ENCODE assay signal across 26 cellular contexts in genomic region chr2:240146141-240146561, GRCh38. TPM values are rescaled to one million over a fixed set of nuclear protein-coding genes. Genes with fewer than 3 reads are reported as not detected.
DNase-seq lines count a peak whose midpoint lies in the region; ATAC-seq, FAIRE-seq and TF ChIP-seq lines count a peak whose summit lies in the region.
"Had no signal": no experiment of that assay in that cellular context is flagged by ENCODE, and none has a peak within 500 bp of the region (broad histone marks: within the 10 kb centered on the region; RNA-seq: fewer than 3 reads in every experiment).

No MANE protein-coding gene starts in this region.

- peaks cover 13% of the 10 kb centered on the region for H3K27me3 Mint-ChIP-seq in H9 (ENCODE audit: low read depth)
- H3K27me3 Mint-ChIP-seq in glutamatergic neuron (ENCODE audit: unreplicated experiment), result peaks cover 10% of the 10 kb centered on the region
- peaks cover 6 to 9% of the 10 kb centered on the region in 2 donors for H3K27me3 Mint-ChIP-seq in T-cell
- H3K27me3 Mint-ChIP-seq in T-helper 17 cell, result peaks cover 16% of the 10 kb centered on the region

- no peak overlapping the region for H2BK15ac ChIP-seq in H9 (ENCODE audit: low read depth, low read length)

- H3K9me3 ChIP-seq in SK-N-SH (no peaks in the 10 kb centered on the region), H9 (ENCODE audit: control insufficient read depth, low read depth, low read length) (no peaks in the 10 kb centered on the region), K562 (replicated peaks; ENCODE audit: control insufficient read depth, insufficient read depth, low read depth, low read length) (no peaks in the 10 kb centered on the region), T-helper 17 cell (ENCODE audit: control insufficient read depth, low read length, poor library complexity, severe bottlenecking) (no peaks in the 10 kb centered on the region)
- H3K9me3 ChIP-seq: A549, Peyer's patch had no signal

- H3K27ac ChIP-seq in SK-N-SH (ENCODE audit: low read depth in 2 of 2, low read length in 1 of 2), result no peak overlapping the region
- no peak overlapping the region for H3K27ac ChIP-seq in H9 (ENCODE audit: insufficient read length, low read depth, low read length)
- no peak overlapping the region for H3K27ac ChIP-seq in K562 (ENCODE audit: extremely low read depth, low read depth, low read length)
- H3K27ac ChIP-seq: A549, C4-2B, HL-60, Peyer's patch had no signal

- peak overlapping the region in 2 of 3 experiments; percentile 53 to 77; a peak in 2 of 7 replicates for H3K27ac Mint-ChIP-seq in H9
- peak overlapping the region; percentile 59 for H3K27ac Mint-ChIP-seq in glutamatergic neuron (ENCODE audit: unreplicated experiment)
- no peak overlapping the region for H3K27ac Mint-ChIP-seq in T-cell
- no peak overlapping the region for H3K27ac Mint-ChIP-seq in T-helper 17 cell
- H3K27ac Mint-ChIP-seq: CD8-positive, alpha-beta T cell; IgD-negative memory B cell had no signal

- TF ChIP-seq CTCF in SK-N-SH (IDR thresholded peaks at IDR 0.05), result no peak
- no peak for TF ChIP-seq CTCF in H9 (conservative IDR thresholded peaks at IDR 0.05)
- no peak for TF ChIP-seq CTCF in K562 (IDR thresholded peaks at IDR 0.05 in 2 of 3, conservative IDR thresholded peaks at IDR 0.05 in 1 of 3; ENCODE audit: insufficient read depth in 2 of 3, low read depth in 1 of 3, low read length in 3 of 3)
- TF ChIP-seq CTCF in glutamatergic neuron (IDR thresholded peaks at IDR 0.05; ENCODE audit: partially characterized antibody, unreplicated experiment), result no peak

- H3K4me2 ChIP-seq in SK-N-SH, result no peak overlapping the region
- no peak overlapping the region for H3K4me2 ChIP-seq in H9 (ENCODE audit: insufficient read depth, insufficient read length, low read length)
- H3K4me2 ChIP-seq in K562 (ENCODE audit: insufficient read depth, low read length), result no peak overlapping the region
- H3K4me2 ChIP-seq: A549 had no signal

- no peak overlapping the region for H2BK12ac ChIP-seq in H9 (ENCODE audit: insufficient read length, low read depth, low read length)

- no peak overlapping the region for H3K9ac ChIP-seq in SK-N-SH
- H3K9ac ChIP-seq in H9 (ENCODE audit: extremely low read depth, insufficient read length, low read length), result no peak overlapping the region
- H3K9ac ChIP-seq in K562 (ENCODE audit: insufficient read depth in 1 of 2, low read depth in 2 of 2, low read length in 2 of 2), result no peak overlapping the region

- H4K8ac ChIP-seq in H9 (replicated peaks; ENCODE audit: insufficient read length, low read depth, low read length), result no peak overlapping the region

- no peak overlapping the region for H2AK5ac ChIP-seq in H9 (ENCODE audit: insufficient read length, low read length)

- H2BK20ac ChIP-seq in H9 (ENCODE audit: low read depth, low read length, poor library complexity, severe bottlenecking), result no peak overlapping the region

- H2BK120ac ChIP-seq in H9 (ENCODE audit: low read depth, low read length, poor library complexity, severe bottlenecking), result no peak overlapping the region

- CTCF ChIA-PET in SK-N-SH (lab: Yijun Ruan, JAX) (interaction anchor here (1.0 to 9.5 kb wide), 3 partner anchors 85 to 155 kb away, joined by 3 to 291 read pairs (median 3); no protein-coding TSS in a partner anchor), K562 (lab: Yijun Ruan, JAX; ENCODE audit: low intra/inter-chr PET ratio) (no interaction called here), T-cell (lab: Charles Lee) (interaction anchor here (0.9 to 1.8 kb wide), 3 partner anchors 83 to 85 kb away, joined by 3 to 9 read pairs (median 4); no protein-coding TSS in a partner anchor)

- H3K4me3 Mint-ChIP-seq in H9 (no peak overlapping the region), glutamatergic neuron (ENCODE audit: unreplicated experiment) (no peak overlapping the region), T-cell (no peak overlapping the region), T-helper 17 cell (no peak overlapping the region)
- H3K4me3 Mint-ChIP-seq: CD8-positive, alpha-beta T cell; IgD-negative memory B cell had no signal

- H4K5ac ChIP-seq in H9 (ENCODE audit: insufficient read length, low read depth, low read length), result no peak overlapping the region

- H3T11ph ChIP-seq in H9 (ENCODE audit: low read length), result no peak overlapping the region

- intact Hi-C loops in K562 (cut with micrococcal nuclease), result no loop called here

- 12% methylated on average over 9 of the region's 10 CpGs for WGBS in SK-N-SH (ENCODE audit: low lambda C conversion rate)
- no CpG with 5 or more reads among the region's 10 CpGs for WGBS in H9 (ENCODE audit: extremely low coverage, insufficient read length, low lambda C conversion rate)
- 0% methylated on average over 10 of the region's 10 CpGs for WGBS in K562 (ENCODE audit: insufficient coverage, low coverage, missing lambda C conversion rate)

- H3K14ac ChIP-seq in H9 (ENCODE audit: insufficient read depth, low read length), result no peak overlapping the region

- H3K36me3 ChIP-seq in SK-N-SH (replicated peaks in 1 of 2; ENCODE audit: control insufficient read depth in 1 of 2, insufficient read depth in 2 of 2, low read length in 1 of 2) (no peaks in the 10 kb centered on the region), K562 (ENCODE audit: control insufficient read depth, insufficient read depth, low read length) (no peaks in the 10 kb centered on the region)
- H3K36me3 ChIP-seq: Peyer's patch had no signal

- TF ChIP-seq EP300 in SK-N-SH (IDR thresholded peaks at IDR 0.05; ENCODE audit: borderline replicate concordance in 1 of 2, low read depth in 1 of 2, low read length in 1 of 2) (no peak), K562 (IDR thresholded peaks at IDR 0.05; ENCODE audit: low read length) (no peak)

- no peak for TF ChIP-seq POLR2A in K562 (conservative IDR thresholded peaks at IDR 0.05)

- H3K23ac ChIP-seq in H9 (ENCODE audit: insufficient read length, low read depth, low read length), result no peak overlapping the region

- H3K4me1 ChIP-seq in SK-N-SH (ENCODE audit: control insufficient read depth in 1 of 2, insufficient read depth in 2 of 2, low read depth in 1 of 2, low read length in 1 of 2) (peaks cover 0 to 17% of the 10 kb centered on the region in 2 experiments; a peak in 1 of 4 replicates), H9 (ENCODE audit: insufficient read depth, low read length) (no peaks in the 10 kb centered on the region), K562 (replicated peaks in 1 of 2; ENCODE audit: control insufficient read depth in 2 of 2, insufficient read depth in 2 of 2, low read length in 2 of 2) (peaks cover 0 to 12% of the 10 kb centered on the region in 2 experiments; a peak in 2 of 5 replicates)

- H2AFZ ChIP-seq in SK-N-SH (ENCODE audit: low read depth) (no peak overlapping the region), H9 (ENCODE audit: low read length) (no peak overlapping the region), K562 (ENCODE audit: low read depth, low read length) (no peak overlapping the region)

- H3K36me3 Mint-ChIP-seq in H9 (ENCODE audit: insufficient read depth in 1 of 3, low read depth in 3 of 3), result peaks cover 0 to 4% (median 0%) of the 10 kb centered on the region in 3 experiments; a peak in 2 of 7 replicates
- no peaks in the 10 kb centered on the region for H3K36me3 Mint-ChIP-seq in glutamatergic neuron (ENCODE audit: unreplicated experiment)
- H3K36me3 Mint-ChIP-seq in T-cell, result no peaks in the 10 kb centered on the region
- peaks cover 2% of the 10 kb centered on the region for H3K36me3 Mint-ChIP-seq in T-helper 17 cell (ENCODE audit: low read depth)
- H3K36me3 Mint-ChIP-seq: CD8-positive, alpha-beta T cell; IgD-negative memory B cell had no signal

- H3K56ac ChIP-seq in H9 (ENCODE audit: insufficient read length, low read depth, low read length), result no peak overlapping the region

- no peaks in the 10 kb centered on the region for H3F3A ChIP-seq in SK-N-SH (replicated peaks; ENCODE audit: insufficient read depth)

- in situ Hi-C loops in K562 (cut with MboI), result no loop called here

- no peaks in the 10 kb centered on the region for H3K79me1 ChIP-seq in H9 (ENCODE audit: insufficient read depth, low read depth, low read length, poor library complexity, severe bottlenecking)

- H3K9me1 ChIP-seq in K562 (ENCODE audit: control insufficient read depth, insufficient read depth, low read length), result no peaks in the 10 kb centered on the region

- POLR2A ChIA-PET in SK-N-SH (lab: Yijun Ruan, JAX) (no interaction called here), K562 (lab: Yijun Ruan, JAX) (interaction anchor here (1.1 kb wide), 1 partner anchor 37 kb away, joined by 3 read pairs; no protein-coding TSS in a partner anchor), T-cell (lab: Charles Lee) (no interaction called here)

- TF ChIP-seq RAD21 in SK-N-SH (IDR thresholded peaks at IDR 0.05; ENCODE audit: low read length) (no peak), K562 (CRISPR knock-in tag; conservative IDR thresholded peaks at IDR 0.05 in 1 of 2, IDR thresholded peaks at IDR 0.05 in 1 of 2) (no peak)

- no peak overlapping the region for H3K4ac ChIP-seq in H9 (ENCODE audit: low read depth, low read length)

- H3K27me3 ChIP-seq in SK-N-SH (ENCODE audit: insufficient read depth) (no peaks in the 10 kb centered on the region; the same call in 1 of the 2 replicates), H9 (ENCODE audit: insufficient read depth, low read length) (no peaks in the 10 kb centered on the region), K562 (ENCODE audit: control insufficient read depth in 2 of 2, insufficient read depth in 2 of 2, low read length in 2 of 2) (peaks cover 0 to 32% of the 10 kb centered on the region in 2 experiments; a peak in 3 of 5 replicates)
- H3K27me3 ChIP-seq: Peyer's patch had no signal

- peak; percentile 77 for DNase-seq in SK-N-SH
- DNase-seq in H9, result no peak
- no peak for DNase-seq in K562 (ENCODE audit: extremely low read depth in 1 of 4, low spot score in 3 of 4)
- DNase-seq in glutamatergic neuron, result no peak
- DNase-seq in T-cell, result no peak
- DNase-seq in NCI-H1417 (lab: John Stamatoyannopoulos, UW), result no peak
- no peak for DNase-seq in T-helper 17 cell
- DNase-seq: CD8-positive, alpha-beta T cell; DMS153; DND-41; NCI-H1048; NCI-H1417 treated with DMSO at 0.1 percent for 48 hours; NCI-H1694 treated with DMSO at 0.1 percent for 48 hours; NCI-H2081; NCI-H2171 treated with DMSO at 0.1 percent for 48 hours; NCI-H774; OCI-M1; Peyer's patch; T-helper 1 cell had no signal

- no TSS peak for BruUV-seq in K562 (replicated peaks; lab: Mats Ljungman, UMichigan)

- no peaks in the 10 kb centered on the region; a peak in 2 of 4 replicates for H3K4me1 Mint-ChIP-seq in H9
- peaks cover 15% of the 10 kb centered on the region for H3K4me1 Mint-ChIP-seq in glutamatergic neuron (ENCODE audit: low read depth, unreplicated experiment)
- H3K4me1 Mint-ChIP-seq in T-cell, result peaks cover 0 to 2% (median 1%) of the 10 kb centered on the region in 3 donors
- no peaks in the 10 kb centered on the region for H3K4me1 Mint-ChIP-seq in T-helper 17 cell

- H3K18ac ChIP-seq in H9 (ENCODE audit: insufficient read length, low read depth, low read length), result no peak overlapping the region

- H3K23me2 ChIP-seq in H9 (ENCODE audit: insufficient read length, low read depth, low read length, poor library complexity, severe bottlenecking), result no peaks in the 10 kb centered on the region

- no peak for FAIRE-seq in K562 (lab: Jason Lieb, UNC)
- FAIRE-seq: A549, GM19239, H54 had no signal

- no peaks in the 10 kb centered on the region for H4K20me1 ChIP-seq in SK-N-SH (ENCODE audit: insufficient read depth)
- no peaks in the 10 kb centered on the region for H4K20me1 ChIP-seq in H9 (ENCODE audit: control insufficient read depth, insufficient read depth, insufficient read length)
- no peaks in the 10 kb centered on the region for H4K20me1 ChIP-seq in K562 (replicated peaks; ENCODE audit: control insufficient read depth, insufficient read depth, low read length)

- ATAC-seq in SK-N-SH treated with all-trans-retinoic acid at 6 μM for 48 hours, result no peak
- no peak for ATAC-seq in K562
- ATAC-seq in T-cell (replicated peaks in 1 of 4), result no peak
- ATAC-seq in T-helper 17 cell, result no peak
- ATAC-seq: A549; CD8-positive, alpha-beta T cell had no signal

- H4K91ac ChIP-seq in H9 (ENCODE audit: insufficient read length, low read depth, low read length), result no peak overlapping the region

- H3K4me3 ChIP-seq in SK-N-SH (ENCODE audit: low read depth in 2 of 2, low read length in 1 of 2) (no peak overlapping the region), K562 (no peak overlapping the region)
- H3K4me3 ChIP-seq: A549, Peyer's patch had no signal

- H3K79me2 ChIP-seq in SK-N-SH (ENCODE audit: insufficient read depth) (no peaks in the 10 kb centered on the region), H9 (ENCODE audit: insufficient read depth, low read length) (no peaks in the 10 kb centered on the region), K562 (ENCODE audit: control insufficient read depth, insufficient read depth, low read length) (no peaks in the 10 kb centered on the region)

- peaks cover 8 to 11% of the 10 kb centered on the region in 2 experiments; a peak in 4 of 5 replicates for H3K9me3 Mint-ChIP-seq in H9
- H3K9me3 Mint-ChIP-seq in glutamatergic neuron (ENCODE audit: unreplicated experiment), result peaks cover 2% of the 10 kb centered on the region
- no peaks in the 10 kb centered on the region for H3K9me3 Mint-ChIP-seq in T-cell
- H3K9me3 Mint-ChIP-seq: CD8-positive, alpha-beta T cell; IgD-negative memory B cell had no signal

- H2BK5ac ChIP-seq in H9 (ENCODE audit: insufficient read length, low read length), result no peak overlapping the region

- no peaks in the 10 kb centered on the region for H3K9me2 ChIP-seq in SK-N-SH

RNA-seq across cellular contexts. Expression of gene OTOS, which starts 5.7 kb away (rescaled TPM):
- polyA plus RNA-seq in SK-N-SH (2012; rRNA removed) (not detected in 2 replicates), K562 (2011; rRNA removed) (not detected in 2 replicates), K562 (2014; fragmentation: Illumina TruSeq; extraction: Trizol) (not detected in 2 replicates), K562 (2014; fragmentation: Nextera tagmentation; extraction: Ambion mirVana) (not detected), K562 (2014; rRNA removed) (not detected in 2 replicates)
- polyA plus RNA-seq in SK-N-SH (2012; cell fraction: cytosol; rRNA removed), result not detected in 2 replicates
- not detected in 2 replicates for polyA plus RNA-seq in SK-N-SH (2012; cell fraction: nucleus; rRNA removed)
- total RNA-seq in H9 (2021) (not detected in 2 replicates), K562 (2014; rRNA removed) (not detected in 2 replicates), K562 (2014; rRNA removed; fragmentation: Illumina TruSeq; extraction: Trizol) (not detected in 2 replicates), K562 (2015; rRNA removed; fragmentation: Illumina TruSeq; extraction: Trizol) (not detected in 2 replicates), K562 (2021) (not detected in 2 replicates), glutamatergic neuron (ENCODE audit: unreplicated experiment) (not detected), T-cell (not detected), T-helper 17 cell (not detected)
- not detected in 2 replicates for total RNA-seq in K562 (2011; cell fraction: chromatin; rRNA removed; ENCODE audit: low replicate concordance)
- not detected in 2 replicates for total RNA-seq in K562 (2011; cell fraction: nucleolus; rRNA removed)
- not detected in 2 replicates for total RNA-seq in K562 (2011; cell fraction: nucleoplasm; rRNA removed)
- polyA plus RNA-seq in K562 (2011; cell fraction: cytosol; rRNA removed), result not detected in 2 replicates
- not detected in 2 replicates for polyA plus RNA-seq in K562 (2011; cell fraction: nucleus; rRNA removed)
- not detected in 2 replicates for polyA plus RNA-seq in K562 (2012)
- not detected in 2 replicates for polyA minus RNA-seq in K562 (2011; rRNA and poly(A)+ RNA removed)
- not detected in 2 replicates for polyA minus RNA-seq in K562 (2011; cell fraction: cytosol; rRNA and poly(A)+ RNA removed)
- polyA minus RNA-seq in K562 (2011; cell fraction: nucleus; rRNA and poly(A)+ RNA removed), result not detected in 2 replicates
- total RNA-seq: CD8-positive, alpha-beta T cell; Peyer's patch had no signal
- polyA plus RNA-seq: A549, IgD-negative memory B cell had no signal

RNA-seq across cellular contexts. Expression of gene COPS9, which starts 10.0 kb away (rescaled TPM):
- polyA plus RNA-seq in SK-N-SH (2012; rRNA removed) (511 and 717 TPM in 2 replicates), K562 (2011; rRNA removed) (90.9 and 122 TPM in 2 replicates), K562 (2014; fragmentation: Illumina TruSeq; extraction: Trizol) (42.9 and 56.9 TPM in 2 replicates), K562 (2014; fragmentation: Nextera tagmentation; extraction: Ambion mirVana) (100 to 1,000 TPM in 1 of 2 experiments, 10 to 100 TPM in 1; 95.0 to 112 TPM), K562 (2014; rRNA removed) (281 and 307 TPM in 2 replicates)
- 598 and 644 TPM in 2 replicates for polyA plus RNA-seq in SK-N-SH (2012; cell fraction: cytosol; rRNA removed)
- 162 and 319 TPM in 2 replicates for polyA plus RNA-seq in SK-N-SH (2012; cell fraction: nucleus; rRNA removed)
- total RNA-seq in H9 (2021) (142 and 149 TPM in 2 replicates), K562 (2014; rRNA removed) (176 and 244 TPM in 2 replicates), K562 (2014; rRNA removed; fragmentation: Illumina TruSeq; extraction: Trizol) (55.0 and 55.2 TPM in 2 replicates), K562 (2015; rRNA removed; fragmentation: Illumina TruSeq; extraction: Trizol) (99.9 and 109 TPM in 2 replicates), K562 (2021) (83.2 and 94.4 TPM in 2 replicates), glutamatergic neuron (ENCODE audit: unreplicated experiment) (121 TPM), T-cell (10 to 100 TPM; 66.3 to 96.2 (median 85.4) TPM), T-helper 17 cell (10 to 100 TPM; 65.0 to 74.0 TPM)
- total RNA-seq in K562 (2011; cell fraction: chromatin; rRNA removed; ENCODE audit: low replicate concordance), result 7.1 and 14.1 TPM in 2 replicates
- total RNA-seq in K562 (2011; cell fraction: nucleolus; rRNA removed), result 17.0 and 24.5 TPM in 2 replicates
- total RNA-seq in K562 (2011; cell fraction: nucleoplasm; rRNA removed), result 16.6 and 25.0 TPM in 2 replicates
- 115 and 146 TPM in 2 replicates for polyA plus RNA-seq in K562 (2011; cell fraction: cytosol; rRNA removed)
- 53.3 and 58.2 TPM in 2 replicates for polyA plus RNA-seq in K562 (2011; cell fraction: nucleus; rRNA removed)
- polyA plus RNA-seq in K562 (2012), result 88.3 and 211 TPM in 2 replicates
- 11.1 and 12.3 TPM in 2 replicates for polyA minus RNA-seq in K562 (2011; rRNA and poly(A)+ RNA removed)
- 8.7 and 17.9 TPM in 2 replicates for polyA minus RNA-seq in K562 (2011; cell fraction: cytosol; rRNA and poly(A)+ RNA removed)
- 3.9 and 6.4 TPM in 2 replicates for polyA minus RNA-seq in K562 (2011; cell fraction: nucleus; rRNA and poly(A)+ RNA removed)

Comparison
In these comparisons a context has a peak if more than half of its experiments do, and no peak if none do; other contexts are left out.
1. H3K27ac Mint-ChIP-seq: peak in H9 (2 of 3) and glutamatergic neuron (single experiment); none in T-cell (0 of 2) and T-helper 17 cell (single experiment).
2. Of the 27 proteins assayed by ChIP-seq in both K562 and SK-N-SH: peak only in K562: NFIC; only in SK-N-SH: none; in both: none; in neither: 26.